1 cellular context compared by ENCODE assay signal in genomic region chr19:46745521-46746280, GRCh38.
TF ChIP-seq lines count a peak whose summit lies in the region.

Gene FKRP, plus strand, starts transcription at chr19:46746057. Its CDS starts 9,394 bp downstream, at chr19:46755451.

TF ChIP-seq in HepG2, 621 proteins besides CTCF, POLR2A, EP300 and RAD21 (continued from another document and continues in another):
- TF ChIP-seq ZNF407 (CRISPR knock-in tag; IDR thresholded peaks at IDR 0.05; ENCODE audit: not compliant biosample characterization) (peak; percentile 38), NFE2L1 (CRISPR knock-in tag; IDR thresholded peaks at IDR 0.05; ENCODE audit: borderline replicate concordance) (no peak), ZSCAN25 (CRISPR knock-in tag; IDR thresholded peaks at IDR 0.05) (no peak), YY1 (IDR thresholded peaks at IDR 0.05; ENCODE audit: insufficient read depth, insufficient replicate concordance, low read depth, low read length) (peak; percentile 96), TCF7 (IDR thresholded peaks at IDR 0.05; ENCODE audit: low read depth) (no peak), ZMYM3 (CRISPR knock-in tag; IDR thresholded peaks at IDR 0.05) (no peak), BRD4 (CRISPR knock-in tag; IDR thresholded peaks at IDR 0.05) (no peak), TRIM24 (CRISPR knock-in tag; IDR thresholded peaks at IDR 0.05) (no peak), ZNF597 (CRISPR knock-in tag; IDR thresholded peaks at IDR 0.05) (no peak), THAP9 (CRISPR knock-in tag; IDR thresholded peaks at IDR 0.05; ENCODE audit: borderline replicate concordance) (no peak), NR2C2 (CRISPR knock-in tag; IDR thresholded peaks at IDR 0.05; ENCODE audit: borderline replicate concordance) (0 out of 2 replicates have a peak, but pooled peaks have one; percentile 32), ETV6 (CRISPR knock-in tag; conservative IDR thresholded peaks at IDR 0.05) (no peak), MED8 (CRISPR knock-in tag; IDR thresholded peaks at IDR 0.05; ENCODE audit: insufficient replicate concordance) (no peak), U2AF1 (optimal IDR thresholded peaks at IDR 0.05; ENCODE audit: low read depth, low read length) (no peak), ARID4A (CRISPR knock-in tag; IDR thresholded peaks at IDR 0.05; ENCODE audit: borderline replicate concordance) (peak; percentile 44), PLRG1 (conservative IDR thresholded peaks at IDR 0.05) (no peak), TARDBP (CRISPR knock-in tag; IDR thresholded peaks at IDR 0.05) (no peak), ZNF235 (CRISPR knock-in tag; IDR thresholded peaks at IDR 0.05; ENCODE audit: borderline replicate concordance) (no peak), ZNF644 (CRISPR knock-in tag; IDR thresholded peaks at IDR 0.05; ENCODE audit: low read depth) (no peak), ZKSCAN8 (CRISPR knock-in tag; IDR thresholded peaks at IDR 0.05; ENCODE audit: borderline replicate concordance) (no peak), CREB3 (CRISPR knock-in tag; IDR thresholded peaks at IDR 0.05) (no peak), IRX3 (CRISPR knock-in tag; IDR thresholded peaks at IDR 0.05; ENCODE audit: borderline replicate concordance, low read depth) (no peak)
- TF ChIP-seq, protein P1, sequence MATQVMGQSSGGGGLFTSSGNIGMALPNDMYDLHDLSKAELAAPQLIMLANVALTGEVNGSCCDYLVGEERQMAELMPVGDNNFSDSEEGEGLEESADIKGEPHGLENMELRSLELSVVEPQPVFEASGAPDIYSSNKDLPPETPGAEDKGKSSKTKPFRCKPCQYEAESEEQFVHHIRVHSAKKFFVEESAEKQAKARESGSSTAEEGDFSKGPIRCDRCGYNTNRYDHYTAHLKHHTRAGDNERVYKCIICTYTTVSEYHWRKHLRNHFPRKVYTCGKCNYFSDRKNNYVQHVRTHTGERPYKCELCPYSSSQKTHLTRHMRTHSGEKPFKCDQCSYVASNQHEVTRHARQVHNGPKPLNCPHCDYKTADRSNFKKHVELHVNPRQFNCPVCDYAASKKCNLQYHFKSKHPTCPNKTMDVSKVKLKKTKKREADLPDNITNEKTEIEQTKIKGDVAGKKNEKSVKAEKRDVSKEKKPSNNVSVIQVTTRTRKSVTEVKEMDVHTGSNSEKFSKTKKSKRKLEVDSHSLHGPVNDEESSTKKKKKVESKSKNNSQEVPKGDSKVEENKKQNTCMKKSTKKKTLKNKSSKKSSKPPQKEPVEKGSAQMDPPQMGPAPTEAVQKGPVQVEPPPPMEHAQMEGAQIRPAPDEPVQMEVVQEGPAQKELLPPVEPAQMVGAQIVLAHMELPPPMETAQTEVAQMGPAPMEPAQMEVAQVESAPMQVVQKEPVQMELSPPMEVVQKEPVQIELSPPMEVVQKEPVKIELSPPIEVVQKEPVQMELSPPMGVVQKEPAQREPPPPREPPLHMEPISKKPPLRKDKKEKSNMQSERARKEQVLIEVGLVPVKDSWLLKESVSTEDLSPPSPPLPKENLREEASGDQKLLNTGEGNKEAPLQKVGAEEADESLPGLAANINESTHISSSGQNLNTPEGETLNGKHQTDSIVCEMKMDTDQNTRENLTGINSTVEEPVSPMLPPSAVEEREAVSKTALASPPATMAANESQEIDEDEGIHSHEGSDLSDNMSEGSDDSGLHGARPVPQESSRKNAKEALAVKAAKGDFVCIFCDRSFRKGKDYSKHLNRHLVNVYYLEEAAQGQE (IDR thresholded peaks at IDR 0.05; ENCODE audit: borderline replicate concordance in 1 of 2, low read depth in 1 of 2, low read length in 2 of 2), result 0 out of 4 replicates have a peak, but pooled peaks of 1 of the 2 experiments have one; percentile 9
- TF ChIP-seq, protein P2, sequence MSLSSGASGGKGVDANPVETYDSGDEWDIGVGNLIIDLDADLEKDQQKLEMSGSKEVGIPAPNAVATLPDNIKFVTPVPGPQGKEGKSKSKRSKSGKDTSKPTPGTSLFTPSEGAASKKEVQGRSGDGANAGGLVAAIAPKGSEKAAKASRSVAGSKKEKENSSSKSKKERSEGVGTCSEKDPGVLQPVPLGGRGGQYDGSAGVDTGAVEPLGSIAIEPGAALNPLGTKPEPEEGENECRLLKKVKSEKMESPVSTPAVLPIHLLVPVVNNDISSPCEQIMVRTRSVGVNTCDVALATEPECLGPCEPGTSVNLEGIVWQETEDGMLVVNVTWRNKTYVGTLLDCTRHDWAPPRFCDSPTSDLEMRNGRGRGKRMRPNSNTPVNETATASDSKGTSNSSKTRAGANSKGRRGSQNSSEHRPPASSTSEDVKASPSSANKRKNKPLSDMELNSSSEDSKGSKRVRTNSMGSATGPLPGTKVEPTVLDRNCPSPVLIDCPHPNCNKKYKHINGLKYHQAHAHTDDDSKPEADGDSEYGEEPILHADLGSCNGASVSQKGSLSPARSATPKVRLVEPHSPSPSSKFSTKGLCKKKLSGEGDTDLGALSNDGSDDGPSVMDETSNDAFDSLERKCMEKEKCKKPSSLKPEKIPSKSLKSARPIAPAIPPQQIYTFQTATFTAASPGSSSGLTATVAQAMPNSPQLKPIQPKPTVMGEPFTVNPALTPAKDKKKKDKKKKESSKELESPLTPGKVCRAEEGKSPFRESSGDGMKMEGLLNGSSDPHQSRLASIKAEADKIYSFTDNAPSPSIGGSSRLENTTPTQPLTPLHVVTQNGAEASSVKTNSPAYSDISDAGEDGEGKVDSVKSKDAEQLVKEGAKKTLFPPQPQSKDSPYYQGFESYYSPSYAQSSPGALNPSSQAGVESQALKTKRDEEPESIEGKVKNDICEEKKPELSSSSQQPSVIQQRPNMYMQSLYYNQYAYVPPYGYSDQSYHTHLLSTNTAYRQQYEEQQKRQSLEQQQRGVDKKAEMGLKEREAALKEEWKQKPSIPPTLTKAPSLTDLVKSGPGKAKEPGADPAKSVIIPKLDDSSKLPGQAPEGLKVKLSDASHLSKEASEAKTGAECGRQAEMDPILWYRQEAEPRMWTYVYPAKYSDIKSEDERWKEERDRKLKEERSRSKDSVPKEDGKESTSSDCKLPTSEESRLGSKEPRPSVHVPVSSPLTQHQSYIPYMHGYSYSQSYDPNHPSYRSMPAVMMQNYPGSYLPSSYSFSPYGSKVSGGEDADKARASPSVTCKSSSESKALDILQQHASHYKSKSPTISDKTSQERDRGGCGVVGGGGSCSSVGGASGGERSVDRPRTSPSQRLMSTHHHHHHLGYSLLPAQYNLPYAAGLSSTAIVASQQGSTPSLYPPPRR (CRISPR knock-in tag; IDR thresholded peaks at IDR 0.05; ENCODE audit: borderline replicate concordance), result no peak
